ENCODE assay signal across 8 cellular contexts in genomic region chr18:55415258-55415871, GRCh38.
A peak's percentile ranks its signal among the peaks of the same experiment; 100 is the strongest.
DNase-seq lines count a peak whose midpoint lies in the region; ATAC-seq and TF ChIP-seq lines count a peak whose summit lies in the region.

No MANE protein-coding gene starts in this region.

- H3K79me1 ChIP-seq in IMR-90 (ENCODE audit: low read depth in 1 of 2, low read length in 2 of 2): peaks cover 27 to 71% of the 10 kb centered on the region in 2 experiments

- H3K27ac ChIP-seq in IMR-90 (ENCODE audit: insufficient read depth, low read length) (no peak overlapping the region), neutrophil (no peak overlapping the region), substantia nigra (ENCODE audit: low read depth, low read length, poor library complexity, severe bottlenecking) (peak overlapping the region; percentile 33)

- peak overlapping the region; percentile 11; the same call in 1 of the 2 replicates for H3K4me2 ChIP-seq in IMR-90 (ENCODE audit: low read depth, low read length)

- no peak for TF ChIP-seq POLR2A in IMR-90 (IDR thresholded peaks at IDR 0.05; ENCODE audit: low read depth, low read length)

- H3K9ac ChIP-seq in IMR-90 (ENCODE audit: low read depth, low read length): no peak overlapping the region

- no peak overlapping the region for H2AFZ ChIP-seq in IMR-90 (replicated peaks; ENCODE audit: low read length, poor library complexity)

- TF ChIP-seq RAD21 in IMR-90 (IDR thresholded peaks at IDR 0.05; ENCODE audit: low read length): peak; percentile 94

- POLR2A ChIA-PET in IMR-90 (lab: Charles Lee; ENCODE audit: unreplicated experiment): no interaction called here

- no peak overlapping the region for H3K4me3 ChIP-seq in IMR-90 (ENCODE audit: insufficient read depth, low read depth, low read length)
- H3K4me3 ChIP-seq in neutrophil (ENCODE audit: low read depth in 1 of 2, low read length in 1 of 2): no peak overlapping the region

- H2BK20ac ChIP-seq in IMR-90 (ENCODE audit: low read depth, low read length): no peak overlapping the region

- no peak overlapping the region for H3K56ac ChIP-seq in IMR-90 (ENCODE audit: extremely low read depth, insufficient read depth, low read length)

- H3K14ac ChIP-seq in IMR-90 (replicated peaks; ENCODE audit: low read depth, low read length): no peak overlapping the region

- 0 out of 2 replicates have a peak overlapping the region, but pooled peaks have one; percentile 26 for H4K91ac ChIP-seq in IMR-90 (ENCODE audit: insufficient read depth, low read depth, low read length)

- H3K4ac ChIP-seq in IMR-90 (ENCODE audit: low read depth, low read length): no peak overlapping the region; the same call in 1 of the 2 replicates

- intact Hi-C loops in IMR-90 (cut with micrococcal nuclease): loop anchor here (1.0 to 10.0 kb wide), 5 partner anchors 173 to 1161 kb away; partner anchors contain the start of gene TCF4

- H3K23ac ChIP-seq in IMR-90 (ENCODE audit: low read depth, low read length): no peak overlapping the region

- peak; percentile 90 for TF ChIP-seq CTCF in IMR-90 (conservative IDR thresholded peaks at IDR 0.05; ENCODE audit: low read depth, low read length)
- TF ChIP-seq CTCF in neutrophil (IDR thresholded peaks at IDR 0.05): peak; percentile 51

- H3K36me3 ChIP-seq in IMR-90 (ENCODE audit: control insufficient read depth, insufficient read depth, low read length) (no peaks in the 10 kb centered on the region; the same call in 1 of the 2 replicates), neutrophil (no peaks in the 10 kb centered on the region)

- no peak overlapping the region for H4K8ac ChIP-seq in IMR-90 (ENCODE audit: low read depth in 2 of 2, low read length in 2 of 2)

- in situ Hi-C loops in IMR-90 (cut with MboI; ENCODE audit: low sequenced_read_pairs): loop anchor here (5.0 to 25.0 kb wide), 4 partner anchors 172 to 1159 kb away; partner anchors contain the start of gene TCF4

- no TSS peak for BruUV-seq in IMR-90 (replicated peaks; lab: Mats Ljungman, UMichigan)

- H3K4me1 ChIP-seq in IMR-90 (ENCODE audit: control insufficient read depth, insufficient read depth, low read length) (peaks cover 9% of the 10 kb centered on the region), neutrophil (ENCODE audit: control insufficient read depth in 1 of 2, insufficient read depth in 1 of 2, low read depth in 1 of 2, low read length in 1 of 2) (peaks cover 3% of the 10 kb centered on the region in 2 experiments)

- no peaks in the 10 kb centered on the region; the same call in 1 of the 2 replicates for H4K20me1 ChIP-seq in IMR-90 (ENCODE audit: insufficient read depth, low read length)

- no peak overlapping the region for H2BK15ac ChIP-seq in IMR-90 (ENCODE audit: low read depth, low read length)

- WGBS in IMR-90 (ENCODE audit: extremely low coverage in 2 of 2, insufficient read length in 1 of 2), 2 experiments: 100% methylated on average over 1 of the region's 6 CpGs; no CpG with 5 or more reads in 1 of the 2 experiments

- H3K9me1 ChIP-seq in IMR-90 (ENCODE audit: insufficient read depth, low read length): peaks cover 4% of the 10 kb centered on the region; the same call in 1 of the 2 replicates

- CTCF ChIA-PET in IMR-90 (lab: Yijun Ruan, JAX): interaction anchor here (0.5 to 2.2 kb wide), 13 partner anchors 9 to 1150 kb away, joined by 3 to 11 read pairs (median 3); no protein-coding TSS in a partner anchor

- no peak overlapping the region for H3K18ac ChIP-seq in IMR-90 (ENCODE audit: low read depth, low read length)

- H3K27me3 ChIP-seq in IMR-90 (ENCODE audit: control insufficient read depth, insufficient read depth, low read length) (no peaks in the 10 kb centered on the region), neutrophil (no peaks in the 10 kb centered on the region)

- peak; percentile 93 for ATAC-seq in GM21515 (IDR thresholded peaks at IDR 0.05; ENCODE audit: unreplicated experiment)
- ATAC-seq in IMR-90 (ENCODE audit: low read depth): peak; percentile 92

- H2BK120ac ChIP-seq in IMR-90 (ENCODE audit: low read depth, low read length): peak overlapping the region; percentile 36; the same call in 1 of the 2 replicates

- dilution Hi-C loops in IMR-90 (cut with HindIII; ENCODE audit: low sequenced_read_pairs, unreplicated experiment): no loop called here

- no peak overlapping the region for H4K5ac ChIP-seq in IMR-90 (ENCODE audit: low read depth, low read length)

- H2AK9ac ChIP-seq in IMR-90 (replicated peaks; ENCODE audit: low read depth, low read length, poor library complexity): no peak overlapping the region

- no peaks in the 10 kb centered on the region for H3K9me3 ChIP-seq in IMR-90 (ENCODE audit: control insufficient read depth, insufficient read depth, low read length)
- H3K9me3 ChIP-seq in neutrophil: no peaks in the 10 kb centered on the region

- DNase-seq in DMS 273 treated with DMSO at 0.1 percent for 48 hours (lab: John Stamatoyannopoulos, UW) (peak; percentile 69), IMR-90 (peak; percentile 86), OCI-M1 (lab: John Stamatoyannopoulos, UW) (peak; percentile 92), fibroblast of gingiva (ENCODE audit: low read depth) (peak; percentile 74), substantia nigra (lab: John Stamatoyannopoulos, UW) (peak in 48 of 49 donors; percentile 9 to 91 (median 69))
- DNase-seq in activated T-cell treated with anti-CD3 and anti-CD28 coated beads, Interleukin-2, amount 50 U/mL, for 1 hour: peak; percentile 64

- no peak overlapping the region for H2AK5ac ChIP-seq in IMR-90 (ENCODE audit: low read depth, low read length)

- peak overlapping the region; percentile 17 for H2BK5ac ChIP-seq in IMR-90 (ENCODE audit: low read depth, low read length, poor library complexity, severe bottlenecking)

TF ChIP-seq in IMR-90, 13 proteins besides CTCF, POLR2A, EP300 and RAD21:
- TF ChIP-seq SMC3 (IDR thresholded peaks at IDR 0.05; ENCODE audit: low read depth, low read length): peak; percentile 96
- no peak for TF ChIP-seq BHLHE40 (IDR thresholded peaks at IDR 0.05; ENCODE audit: low read depth, low read length)
TF ChIP-seq in IMR-90: peak in this region for 1.
